In genomic region chr5:9726931-9727330, GRCh38 we compare ENCODE assay signal across 29 cellular contexts.
"Had no signal": no experiment of that assay in that cellular context is flagged by ENCODE, and none has a peak within 500 bp of the region (broad histone marks: within the 10 kb centered on the region; RNA-seq: fewer than 3 reads in every experiment).

No MANE protein-coding gene starts in this region.

- H3K9me3 ChIP-seq: colonic mucosa, esophagus squamous epithelium had no signal

- H3K27me3 ChIP-seq: brain microvascular endothelial cell, colonic mucosa, esophagus squamous epithelium had no signal

- H3K36me3 ChIP-seq: brain microvascular endothelial cell, colonic mucosa, esophagus squamous epithelium had no signal

- H3K4me3 Mint-ChIP-seq: activated CD4-positive, alpha-beta memory T cell treated with anti-CD3 and anti-CD28 coated beads for 36 hours; activated CD4-positive, alpha-beta T cell treated with anti-CD3 and anti-CD28 coated beads for 36 hours; activated CD4-positive, alpha-beta T cell treated with anti-CD3 and anti-CD28 coated beads, Interleukin-2, amount 10 ng/mL, durations not matched to agents 24 days and 14 days; activated CD8-positive, alpha-beta memory T cell treated with anti-CD3 and anti-CD28 coated beads, Interleukin-2, amount 10 ng/mL, durations not matched to agents 7 days and 5 days; activated CD8-positive, alpha-beta T cell treated with anti-CD3 and anti-CD28 coated beads, Interleukin-2, amount 10 ng/mL, durations not matched to agents 7 days and 5 days; activated naive CD4-positive, alpha-beta T cell treated with anti-CD3 and anti-CD28 coated beads, Interleukin-2, amount 10 ng/mL, durations not matched to agents 7 days and 5 days; activated naive CD8-positive, alpha-beta T cell treated with anti-CD3 and anti-CD28 coated beads, Interleukin-2, amount 10 ng/mL, durations not matched to agents 7 days and 5 days; activated T-helper 1 cell treated with anti-CD3 and anti-CD28 coated beads, Interleukin-12 subunit alpha, Interleukin-12 subunit beta, Interleukin-2, Interleukin-4 antibody, amounts not matched to agents 30 ng/mL and 10 ng/mL and 1 ng/mL, durations not matched to agents 14 hours and 24 hours and 36 hours; endodermal cell; T-helper 17 cell; T-helper 2 cell treated with Interferon-gamma antibody and Interleukin-4, amounts not matched to agents 5 μg/mL and 100 μg/mL, for 36 hours had no signal

- H3K27me3 Mint-ChIP-seq: activated CD4-positive, alpha-beta memory T cell treated with anti-CD3 and anti-CD28 coated beads for 36 hours; activated CD4-positive, alpha-beta T cell treated with anti-CD3 and anti-CD28 coated beads for 36 hours; activated CD4-positive, alpha-beta T cell treated with anti-CD3 and anti-CD28 coated beads, Interleukin-2, amount 10 ng/mL, durations not matched to agents 24 days and 14 days; activated CD8-positive, alpha-beta memory T cell treated with anti-CD3 and anti-CD28 coated beads, Interleukin-2, amount 10 ng/mL, durations not matched to agents 7 days and 5 days; activated naive CD4-positive, alpha-beta T cell treated with anti-CD3 and anti-CD28 coated beads, Interleukin-2, amount 10 ng/mL, durations not matched to agents 7 days and 5 days; activated naive CD8-positive, alpha-beta T cell treated with anti-CD3 and anti-CD28 coated beads, Interleukin-2, amount 10 ng/mL, durations not matched to agents 7 days and 5 days; T-helper 17 cell had no signal

- H3K36me3 Mint-ChIP-seq: activated CD4-positive, alpha-beta memory T cell treated with anti-CD3 and anti-CD28 coated beads for 36 hours; activated CD8-positive, alpha-beta memory T cell treated with anti-CD3 and anti-CD28 coated beads, Interleukin-2, amount 10 ng/mL, durations not matched to agents 7 days and 5 days; activated naive CD4-positive, alpha-beta T cell treated with anti-CD3 and anti-CD28 coated beads, Interleukin-2, amount 10 ng/mL, durations not matched to agents 7 days and 5 days; activated naive CD8-positive, alpha-beta T cell treated with anti-CD3 and anti-CD28 coated beads, Interleukin-2, amount 10 ng/mL, durations not matched to agents 7 days and 5 days had no signal

- FAIRE-seq: astrocyte, frontal cortex had no signal

- H3K4me1 Mint-ChIP-seq: activated CD4-positive, alpha-beta T cell treated with anti-CD3 and anti-CD28 coated beads for 36 hours; activated CD4-positive, alpha-beta T cell treated with anti-CD3 and anti-CD28 coated beads, Interleukin-2, amount 10 ng/mL, durations not matched to agents 24 days and 14 days; activated CD8-positive, alpha-beta memory T cell treated with anti-CD3 and anti-CD28 coated beads, Interleukin-2, amount 10 ng/mL, durations not matched to agents 7 days and 5 days; activated naive CD4-positive, alpha-beta T cell treated with anti-CD3 and anti-CD28 coated beads, Interleukin-2, amount 10 ng/mL, durations not matched to agents 7 days and 5 days; activated naive CD8-positive, alpha-beta T cell treated with anti-CD3 and anti-CD28 coated beads, Interleukin-2, amount 10 ng/mL, durations not matched to agents 7 days and 5 days; endodermal cell; T-helper 17 cell had no signal

- H3K27ac Mint-ChIP-seq: activated CD4-positive, alpha-beta memory T cell treated with anti-CD3 and anti-CD28 coated beads for 36 hours; activated CD4-positive, alpha-beta T cell treated with anti-CD3 and anti-CD28 coated beads for 36 hours; activated CD4-positive, alpha-beta T cell treated with anti-CD3 and anti-CD28 coated beads, Interleukin-2, amount 10 ng/mL, durations not matched to agents 24 days and 14 days; activated CD8-positive, alpha-beta memory T cell treated with anti-CD3 and anti-CD28 coated beads, Interleukin-2, amount 10 ng/mL, durations not matched to agents 7 days and 5 days; activated CD8-positive, alpha-beta T cell treated with anti-CD3 and anti-CD28 coated beads, Interleukin-2, amount 10 ng/mL, durations not matched to agents 7 days and 5 days; activated naive CD4-positive, alpha-beta T cell treated with anti-CD3 and anti-CD28 coated beads, Interleukin-2, amount 10 ng/mL, durations not matched to agents 7 days and 5 days; activated naive CD4-positive, alpha-beta T cell treated with anti-CD3 and anti-CD28 coated beads, Interleukin-2, amount 50 U/mL, for 72 hours; activated naive CD8-positive, alpha-beta T cell treated with anti-CD3 and anti-CD28 coated beads, Interleukin-2, amount 10 ng/mL, durations not matched to agents 7 days and 5 days; activated T-helper 1 cell treated with anti-CD3 and anti-CD28 coated beads, Interleukin-12 subunit alpha, Interleukin-12 subunit beta, Interleukin-2, Interleukin-4 antibody, amounts not matched to agents 30 ng/mL and 10 ng/mL and 1 ng/mL, durations not matched to agents 14 hours and 24 hours and 36 hours; activated T-helper 2 cell treated with anti-CD3 and anti-CD28 coated beads, Interferon-gamma antibody, Interleukin-2, Interleukin-4, amounts not matched to agents 10 μg/mL and 5 μg/mL and 100 μg/mL, durations not matched to agents 14 hours and 24 hours and 36 hours; endodermal cell; T-helper 17 cell; T-helper 2 cell treated with Interferon-gamma antibody and Interleukin-4, amounts not matched to agents 5 μg/mL and 100 μg/mL, for 36 hours had no signal

- ATAC-seq: activated CD4-positive, alpha-beta T cell treated with anti-CD3 and anti-CD28 coated beads for 36 hours; activated CD8-positive, alpha-beta memory T cell treated with anti-CD3 and anti-CD28 coated beads, Interleukin-2, amount 10 ng/mL, durations not matched to agents 7 days and 5 days; activated CD8-positive, alpha-beta T cell treated with anti-CD3 and anti-CD28 coated beads, Interleukin-2, amount 10 ng/mL, durations not matched to agents 7 days and 5 days; activated naive CD4-positive, alpha-beta T cell treated with anti-CD3 and anti-CD28 coated beads, Interleukin-2, amount 50 U/mL, for 72 hours; T-helper 17 cell had no signal

- H3K27ac ChIP-seq: brain microvascular endothelial cell, colonic mucosa, esophagus squamous epithelium had no signal

- H3K4me1 ChIP-seq: colonic mucosa, esophagus squamous epithelium had no signal

- H3K4me3 ChIP-seq: colonic mucosa, esophagus squamous epithelium had no signal

- DNase-seq: activated CD4-positive, alpha-beta memory T cell treated with anti-CD3 and anti-CD28 coated beads for 36 hours; activated CD4-positive, alpha-beta T cell treated with anti-CD3 and anti-CD28 coated beads for 36 hours; activated CD4-positive, alpha-beta T cell treated with anti-CD3 and anti-CD28 coated beads, Interleukin-2, amount 10 ng/mL, durations not matched to agents 24 days and 14 days; activated CD4-positive, CD25-positive, alpha-beta regulatory T cell; activated CD4-positive, CD25-positive, alpha-beta regulatory T cell treated with anti-CD3 and anti-CD28 coated beads, Interleukin-2, amount 50 U/mL, for 72 hours; activated CD8-positive, alpha-beta memory T cell treated with anti-CD3 and anti-CD28 coated beads, Interleukin-2, amount 10 ng/mL, durations not matched to agents 7 days and 5 days; activated CD8-positive, alpha-beta memory T cell treated with anti-CD3 and anti-CD28 coated beads, Interleukin-2, amount 50 U/mL, for 4 hours; activated CD8-positive, alpha-beta T cell treated with anti-CD3 and anti-CD28 coated beads, Interleukin-2, amount 10 ng/mL, durations not matched to agents 7 days and 5 days; activated effector memory CD4-positive, alpha-beta T cell treated with anti-CD3 and anti-CD28 coated beads, Interleukin-2, amount 50 U/mL, for 16 hours; activated naive CD4-positive, alpha-beta T cell treated with anti-CD3 and anti-CD28 coated beads, Interleukin-2, amount 10 ng/mL, durations not matched to agents 7 days and 5 days; activated naive CD8-positive, alpha-beta T cell treated with anti-CD3 and anti-CD28 coated beads, Interleukin-2, amount 10 ng/mL, durations not matched to agents 7 days and 5 days; activated T-cell treated with anti-CD3 and anti-CD28 coated beads, Interleukin-2, amount 50 U/mL, for 1 hour; activated T-cell treated with anti-CD3 and anti-CD28 coated beads, Interleukin-2, amount 50 U/mL, for 48 hours; brain microvascular endothelial cell; caudate nucleus; colonic mucosa; effector CD8-positive, alpha-beta T cell; endodermal cell; esophagus squamous epithelium; head of caudate nucleus; SW 1271; T-helper 1 cell; T-helper 17 cell had no signal
